ENCODE assay signal across 8 cellular contexts in genomic region chr20:17612287-17612974, GRCh38. TPM values are rescaled to one million over a fixed set of nuclear protein-coding genes. Genes with fewer than 3 reads are reported as not detected.
DNase-seq lines count a peak whose midpoint lies in the region; ATAC-seq and TF ChIP-seq lines count a peak whose summit lies in the region.

No MANE protein-coding gene starts in this region.

- no peak overlapping the region for H4K8ac ChIP-seq in neuronal stem cell (ENCODE audit: low read depth, low read length)

- H3K9me3 ChIP-seq in endodermal cell (ENCODE audit: control insufficient read depth, low read length) (no peaks in the 10 kb centered on the region), neuronal stem cell (replicated peaks in 1 of 2; ENCODE audit: control insufficient read depth in 2 of 2, insufficient read depth in 1 of 2, low read depth in 1 of 2, low read length in 2 of 2) (no peaks in the 10 kb centered on the region)

- H3K4ac ChIP-seq in neuronal stem cell (ENCODE audit: low read length) = no peak overlapping the region

- H2BK5ac ChIP-seq in neuronal stem cell (ENCODE audit: low read length) = no peak overlapping the region

- H3K4me3 ChIP-seq in endodermal cell (ENCODE audit: low read length) (no peak overlapping the region), neuronal stem cell (ENCODE audit: low read length in 2 of 2) (no peak overlapping the region)

- DNase-seq in GM04504 (ENCODE audit: low read depth) = peak; percentile 35
- DNase-seq in activated CD4-positive, alpha-beta T cell treated with anti-CD3 and anti-CD28 coated beads, Interleukin-2, amount 10 ng/mL, durations not matched to agents 24 days and 14 days = peak; percentile 72
- DNase-seq in endodermal cell = peak; percentile 62
- DNase-seq in neuronal stem cell (ENCODE audit: low spot score) = no peak
- no peak for DNase-seq in retina
- no peak for DNase-seq in NCI-H446 treated with DMSO at 0.1 percent for 48 hours (lab: John Stamatoyannopoulos, UW)

- no peak for TF ChIP-seq CTCF in endodermal cell (conservative IDR thresholded peaks at IDR 0.05)

- no peaks in the 10 kb centered on the region for H3K27me3 ChIP-seq in endodermal cell (ENCODE audit: control insufficient read depth, insufficient read depth, low read length, poor library complexity, severe bottlenecking)
- H3K27me3 ChIP-seq in neuronal stem cell (ENCODE audit: control insufficient read depth in 3 of 3, insufficient read depth in 3 of 3, low read depth in 1 of 3, low read length in 3 of 3) = no peaks in the 10 kb centered on the region

- H2BK120ac ChIP-seq in neuronal stem cell (ENCODE audit: low read depth, low read length) = no peak overlapping the region

- no peak overlapping the region for H2AFZ ChIP-seq in neuronal stem cell (ENCODE audit: low read length)

- H3K36me3 ChIP-seq in endodermal cell (ENCODE audit: control insufficient read depth, insufficient read depth, low read length) (peaks cover 37% of the 10 kb centered on the region), neuronal stem cell (replicated peaks in 1 of 2; ENCODE audit: control insufficient read depth in 2 of 2, insufficient read depth in 2 of 2, low read length in 2 of 2) (peaks cover 11 to 22% of the 10 kb centered on the region in 2 donors)

- no peaks in the 10 kb centered on the region for H3K9me3 Mint-ChIP-seq in activated CD4-positive, alpha-beta T cell treated with anti-CD3 and anti-CD28 coated beads, Interleukin-2, amount 10 ng/mL, durations not matched to agents 24 days and 14 days
- no peaks in the 10 kb centered on the region for H3K9me3 Mint-ChIP-seq in endodermal cell

- peak overlapping the region; percentile 59 for H3K4me3 Mint-ChIP-seq in activated CD4-positive, alpha-beta T cell treated with anti-CD3 and anti-CD28 coated beads, Interleukin-2, amount 10 ng/mL, durations not matched to agents 24 days and 14 days
- H3K4me3 Mint-ChIP-seq in endodermal cell = no peak overlapping the region

- ATAC-seq in HG03442 (IDR thresholded peaks at IDR 0.05; ENCODE audit: unreplicated experiment) (no peak), HG02759 (IDR thresholded peaks at IDR 0.05; ENCODE audit: unreplicated experiment) (no peak)

- intact Hi-C loops in activated CD4-positive, alpha-beta T cell treated with anti-CD3 and anti-CD28 coated beads, Interleukin-2, amount 10 ng/mL, durations not matched to agents 24 days and 14 days (cut with micrococcal nuclease) = loop anchor here (5.0 kb wide), 1 partner anchor 40 kb away; the partner anchor contains the start of gene DSTN

- no peak overlapping the region for H2BK15ac ChIP-seq in neuronal stem cell (ENCODE audit: low read length)

- whole genome bisulfite sequencing in endodermal cell (ENCODE audit: insufficient coverage in 1 of 2, insufficient read length in 1 of 2), 2 experiments = 95% methylated on average over 10 to 16 of the region's 16 CpGs
- no CpG with 5 or more reads among the region's 16 CpGs for WGBS in neuronal stem cell (ENCODE audit: extremely low coverage in 2 of 2, insufficient read length in 2 of 2, insufficient replicate concordance in 1 of 2), 2 donors

- peaks cover 24% of the 10 kb centered on the region for H3K4me1 Mint-ChIP-seq in activated CD4-positive, alpha-beta T cell treated with anti-CD3 and anti-CD28 coated beads, Interleukin-2, amount 10 ng/mL, durations not matched to agents 24 days and 14 days
- H3K4me1 Mint-ChIP-seq in endodermal cell = peaks cover 3% of the 10 kb centered on the region

- no peak overlapping the region for H3K27ac ChIP-seq in endodermal cell (ENCODE audit: low read depth, low read length)
- no peak overlapping the region for H3K27ac ChIP-seq in neuronal stem cell (replicated peaks; ENCODE audit: low read length)

- H4K91ac ChIP-seq in neuronal stem cell (ENCODE audit: low read depth, low read length, poor library complexity) = no peak overlapping the region

- H3K9ac ChIP-seq in endodermal cell (ENCODE audit: extremely low read depth, low read length, poor library complexity, severe bottlenecking) (no peak overlapping the region), neuronal stem cell (ENCODE audit: low read depth, low read length, poor library complexity) (no peak overlapping the region)

- no peak overlapping the region for H3K4me2 ChIP-seq in neuronal stem cell (ENCODE audit: insufficient read depth, low read length, poor library complexity, severe bottlenecking)

- H3K4me1 ChIP-seq in endodermal cell (ENCODE audit: control insufficient read depth, insufficient read depth, low read length) = no peaks in the 10 kb centered on the region
- peaks cover 1 to 3% of the 10 kb centered on the region in 2 donors for H3K4me1 ChIP-seq in neuronal stem cell (ENCODE audit: control insufficient read depth in 2 of 2, insufficient read depth in 1 of 2, low read depth in 1 of 2, low read length in 2 of 2)

- H3K14ac ChIP-seq in neuronal stem cell (ENCODE audit: low read length) = no peak overlapping the region

- no peaks in the 10 kb centered on the region for H3K79me1 ChIP-seq in neuronal stem cell (ENCODE audit: low read depth, low read length)

- no peak overlapping the region for H2AK5ac ChIP-seq in neuronal stem cell (ENCODE audit: low read depth, low read length)

- peaks cover 9% of the 10 kb centered on the region for H3K36me3 Mint-ChIP-seq in activated CD4-positive, alpha-beta T cell treated with anti-CD3 and anti-CD28 coated beads, Interleukin-2, amount 10 ng/mL, durations not matched to agents 24 days and 14 days (ENCODE audit: low read depth)
- H3K36me3 Mint-ChIP-seq in endodermal cell (ENCODE audit: low read depth) = peaks cover 19% of the 10 kb centered on the region

- no peak overlapping the region for H3K18ac ChIP-seq in neuronal stem cell (ENCODE audit: low read length)

- H2BK12ac ChIP-seq in neuronal stem cell (ENCODE audit: low read length) = no peak overlapping the region

- peak overlapping the region; percentile 68 for H3K23ac ChIP-seq in neuronal stem cell (ENCODE audit: low read depth, low read length, poor library complexity)

- H3K27me3 Mint-ChIP-seq in activated CD4-positive, alpha-beta T cell treated with anti-CD3 and anti-CD28 coated beads, Interleukin-2, amount 10 ng/mL, durations not matched to agents 24 days and 14 days = no peaks in the 10 kb centered on the region
- H3K27me3 Mint-ChIP-seq in endodermal cell (ENCODE audit: insufficient read depth) = no peaks in the 10 kb centered on the region

- peak overlapping the region; percentile 95 for H3K27ac Mint-ChIP-seq in activated CD4-positive, alpha-beta T cell treated with anti-CD3 and anti-CD28 coated beads, Interleukin-2, amount 10 ng/mL, durations not matched to agents 24 days and 14 days
- peak overlapping the region; percentile 91 for H3K27ac Mint-ChIP-seq in endodermal cell

RNA-seq across cellular contexts. Expression of gene DSTN, which starts 42.6 kb away (rescaled TPM):
- total RNA-seq in activated CD4-positive, alpha-beta T cell treated with anti-CD3 and anti-CD28 coated beads, Interleukin-2, amount 10 ng/mL, durations not matched to agents 24 days and 14 days = 58.6 and 65.6 TPM in 2 replicates
- total RNA-seq in endodermal cell = 100 to 1,000 TPM; 196 to 204 TPM
- 192 TPM for polyA plus RNA-seq in endodermal cell (2013, experiment 1 of 2)
- polyA plus RNA-seq in endodermal cell (2013, experiment 2 of 2) = 208 TPM
- 252 TPM for polyA plus RNA-seq in neuronal stem cell (2013, experiment 1 of 2)
- polyA plus RNA-seq in neuronal stem cell (2013, experiment 2 of 2) = 243 TPM

Comparison
In these comparisons a context has a peak if more than half of its experiments do, and no peak if none do; other contexts are left out.
1. DNase-seq: peak in GM04504 (single experiment), activated CD4-positive, alpha-beta T cell treated with anti-CD3 and anti-CD28 coated beads, Interleukin-2, amount 10 ng/mL, durations not matched to agents 24 days and 14 days (single experiment) and endodermal cell (single experiment); none in neuronal stem cell (single experiment), retina (single experiment) and NCI-H446 treated with DMSO at 0.1 percent for 48 hours (single experiment).